In the genomic region with DNA sequence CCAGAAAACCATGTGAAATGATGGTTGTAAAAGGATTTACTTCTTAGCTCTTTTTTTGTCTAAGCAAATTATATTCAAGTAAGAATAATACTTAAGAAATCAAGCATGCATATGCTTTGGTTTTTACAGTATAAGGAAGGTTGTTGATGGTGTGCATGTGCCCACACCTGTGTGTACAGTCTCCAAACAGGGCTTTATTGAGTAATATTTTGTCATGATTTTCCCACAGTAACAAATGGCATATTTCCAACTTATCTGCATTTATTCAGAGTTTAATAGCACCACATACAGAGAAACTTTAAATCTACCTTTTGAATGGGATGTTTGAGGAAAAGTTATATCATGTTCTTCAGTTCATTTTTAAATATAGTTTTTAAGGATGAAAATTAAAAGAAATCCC, we compare ENCODE assay signal across 23 cellular contexts.
DNase-seq lines count a peak whose midpoint lies in the region; ATAC-seq, FAIRE-seq and TF ChIP-seq lines count a peak whose summit lies in the region.
"Had no signal": no experiment of that assay in that cellular context is flagged by ENCODE, and none has a peak within 500 bp of the region (broad histone marks: within the 10 kb centered on the region; RNA-seq: fewer than 3 reads in every experiment).

No MANE protein-coding gene starts in this region.

- H3K4me3 Mint-ChIP-seq in MCF 10A (ENCODE audit: unreplicated experiment) (peak overlapping the region; percentile 41), progenitor cell of endocrine pancreas (ENCODE audit: low read depth) (no peak overlapping the region)
- H3K4me3 Mint-ChIP-seq: activated T-cell treated with anti-CD3 and anti-CD28 coated beads, Interleukin-2, amount 50 U/mL, for 24 hours; memory B cell; naive thymus-derived CD4-positive, alpha-beta T cell had no signal

- H3K36me3 ChIP-seq in HUES48 (ENCODE audit: control insufficient read depth, insufficient read depth, low read length) (no peaks in the 10 kb centered on the region), kidney (ENCODE audit: control insufficient read depth in 1 of 2, insufficient read depth in 2 of 2, low read length in 2 of 2) (no peaks in the 10 kb centered on the region)
- H3K36me3 ChIP-seq: heart left ventricle had no signal

- H3K27me3 Mint-ChIP-seq in MCF 10A (ENCODE audit: insufficient read depth, unreplicated experiment), result no peaks in the 10 kb centered on the region
- no peaks in the 10 kb centered on the region for H3K27me3 Mint-ChIP-seq in progenitor cell of endocrine pancreas
- H3K27me3 Mint-ChIP-seq: activated T-cell treated with anti-CD3 and anti-CD28 coated beads, Interleukin-2, amount 50 U/mL, for 24 hours; memory B cell; naive thymus-derived CD4-positive, alpha-beta T cell had no signal

- BruUV-seq in MCF 10A (replicated peaks; lab: Mats Ljungman, UMichigan), result no TSS peak

- POLR2A ChIA-PET in MCF 10A (lab: Yijun Ruan, JAX), result interaction anchor here (0.6 to 13.0 kb wide), 29 partner anchors 9 to 271 kb away, joined by 3 to 187 read pairs (median 7); partner anchors contain the start of genes DSC2, DSC3 and DSG3

- H3K9me3 Mint-ChIP-seq in MCF 10A (ENCODE audit: unreplicated experiment) (no peaks in the 10 kb centered on the region), progenitor cell of endocrine pancreas (ENCODE audit: low read depth) (peaks cover 2% of the 10 kb centered on the region)
- H3K9me3 Mint-ChIP-seq: memory B cell had no signal

- no peak for ATAC-seq in HG02973 (IDR thresholded peaks at IDR 0.05; ENCODE audit: unreplicated experiment)
- ATAC-seq in GM21423 (IDR thresholded peaks at IDR 0.05; ENCODE audit: unreplicated experiment), result no peak
- ATAC-seq: heart left ventricle; naive thymus-derived CD4-positive, alpha-beta T cell had no signal

- DNase-seq in MCF 10A (ENCODE audit: unreplicated experiment), result peak; percentile 61
- DNase-seq in kidney, result no peak
- DNase-seq in progenitor cell of endocrine pancreas (ENCODE audit: low spot score, unreplicated experiment), result no peak
- DNase-seq in SKM-1 treated with dmso at 0.1 percent for 144 hours (lab: John Stamatoyannopoulos, UW; ENCODE audit: unreplicated experiment), result no peak
- DNase-seq in NCI-H1417 (lab: John Stamatoyannopoulos, UW), result no peak
- DNase-seq: activated gamma-delta T cell treated with Interleukin-2 at 50 U/mL for 16 hours; activated T-cell treated with anti-CD3 and anti-CD28 coated beads, Interleukin-2, amount 50 U/mL, for 24 hours; GOT3; heart left ventricle; left cardiac atrium; MM.1S; naive thymus-derived CD4-positive, alpha-beta T cell; NCI-H1417 treated with DMSO at 0.1 percent for 48 hours; NCI-H2107; NCI-H774; occipital lobe had no signal

- H3K4me1 ChIP-seq in HUES48 (ENCODE audit: control insufficient read depth, insufficient read depth, low read length) (peaks cover 48% of the 10 kb centered on the region), kidney (ENCODE audit: control insufficient read depth in 1 of 2, insufficient read depth in 1 of 2, low read depth in 1 of 2, low read length in 2 of 2) (peaks cover 0 to 15% of the 10 kb centered on the region in 2 donors)

- H3K27ac Mint-ChIP-seq in MCF 10A (ENCODE audit: low read depth, unreplicated experiment), result peak overlapping the region; percentile 84
- peak overlapping the region; percentile 94 for H3K27ac Mint-ChIP-seq in progenitor cell of endocrine pancreas
- H3K27ac Mint-ChIP-seq: activated T-cell treated with anti-CD3 and anti-CD28 coated beads, Interleukin-2, amount 50 U/mL, for 24 hours; memory B cell; naive thymus-derived CD4-positive, alpha-beta T cell had no signal

- H3K4me3 ChIP-seq in HUES48 (ENCODE audit: low read depth, low read length) (no peak overlapping the region), kidney (ENCODE audit: low read length in 2 of 2) (no peak overlapping the region)
- H3K4me3 ChIP-seq: heart left ventricle, K562 had no signal

- H3K27ac ChIP-seq in HUES48 (ENCODE audit: low read depth, low read length) (peak overlapping the region; percentile 51), kidney (ENCODE audit: low read depth in 2 of 2, low read length in 2 of 2) (no peak overlapping the region)
- H3K27ac ChIP-seq: heart left ventricle had no signal

- H3K36me3 Mint-ChIP-seq in MCF 10A (ENCODE audit: insufficient read depth, unreplicated experiment) (no peaks in the 10 kb centered on the region), progenitor cell of endocrine pancreas (ENCODE audit: insufficient read depth) (peaks cover 1% of the 10 kb centered on the region)
- H3K36me3 Mint-ChIP-seq: memory B cell; naive thymus-derived CD4-positive, alpha-beta T cell had no signal

- H3K4me1 Mint-ChIP-seq in MCF 10A (ENCODE audit: insufficient read depth, unreplicated experiment) (peaks cover 36% of the 10 kb centered on the region), progenitor cell of endocrine pancreas (ENCODE audit: low read depth) (peaks cover 55% of the 10 kb centered on the region)
- H3K4me1 Mint-ChIP-seq: memory B cell; naive thymus-derived CD4-positive, alpha-beta T cell had no signal

- H3K9ac ChIP-seq in HUES48 (ENCODE audit: low read depth, low read length) (no peak overlapping the region), kidney (ENCODE audit: low read length in 2 of 2) (no peak overlapping the region)
- H3K9ac ChIP-seq: SK-N-SH had no signal

- FAIRE-seq in kidney (lab: Jason Lieb, UNC), result peak; percentile 44
- FAIRE-seq: endothelial cell of umbilical vein had no signal

- H3K9me3 ChIP-seq in HUES48 (ENCODE audit: control insufficient read depth, insufficient read depth, low read length), result no peaks in the 10 kb centered on the region
- H3K9me3 ChIP-seq in kidney (ENCODE audit: control insufficient read depth in 1 of 2, low read length in 2 of 2), result no peaks in the 10 kb centered on the region
- H3K9me3 ChIP-seq: heart left ventricle, SK-N-SH had no signal

- TF ChIP-seq CTCF in MCF 10A (IDR thresholded peaks at IDR 0.05; ENCODE audit: unreplicated experiment), result no peak
- no peak for TF ChIP-seq CTCF in kidney (IDR thresholded peaks at IDR 0.05; ENCODE audit: borderline replicate concordance, extremely low read depth, insufficient read depth)
- TF ChIP-seq CTCF in progenitor cell of endocrine pancreas (IDR thresholded peaks at IDR 0.05; ENCODE audit: unreplicated experiment), result no peak

- intact Hi-C loops in MCF 10A (cut with micrococcal nuclease), result loop anchor here (5.0 to 10.0 kb wide), 2 partner anchors 139 to 257 kb away; partner anchors contain the start of gene DSC2
- intact Hi-C loops in kidney (cut with DNase I), result no loop called here

- H3K27me3 ChIP-seq in HUES48 (ENCODE audit: control insufficient read depth, insufficient read depth, low read length), result no peaks in the 10 kb centered on the region
- H3K27me3 ChIP-seq: heart left ventricle had no signal

- CTCF ChIA-PET in MCF 10A (lab: Yijun Ruan, JAX), result interaction anchor here (0.6 to 2.4 kb wide), 17 partner anchors 9 to 885 kb away, joined by 3 to 11 read pairs (median 4); partner anchors contain the start of gene DSC2
